8 cellular contexts compared by ENCODE assay signal in the genomic region with DNA sequence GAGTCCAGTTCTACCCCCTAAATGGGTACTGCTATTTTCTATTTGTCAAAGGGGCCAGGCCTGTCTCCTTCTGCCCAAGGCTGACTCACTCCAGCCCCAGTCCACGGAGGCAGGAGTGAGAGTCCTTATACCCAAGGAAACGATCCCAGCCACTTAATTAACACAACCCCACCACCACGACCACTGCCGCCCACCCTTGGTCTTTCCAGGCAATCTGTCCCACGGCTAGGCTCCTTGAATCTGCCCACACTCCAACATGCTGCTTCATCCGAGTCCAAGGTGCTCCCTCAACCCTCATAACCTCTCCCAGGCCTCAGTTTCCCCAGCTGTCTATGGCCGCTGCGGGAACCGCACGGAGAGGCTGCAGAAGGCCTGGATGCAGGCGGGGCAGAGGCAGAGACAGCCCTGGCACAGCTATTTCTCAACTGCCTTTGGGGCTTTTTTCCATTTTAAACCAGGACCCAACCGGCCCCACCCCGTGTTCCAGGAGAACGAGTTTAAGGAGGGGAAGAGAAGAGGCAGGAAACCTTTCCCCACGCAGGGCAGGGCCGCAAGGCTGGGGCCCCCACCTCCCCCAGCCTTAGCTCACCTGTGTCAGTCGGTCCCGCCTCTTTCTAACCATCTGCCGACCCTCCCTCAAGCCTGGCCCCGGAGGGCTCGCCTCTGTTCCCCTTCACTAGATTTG. TPM values are rescaled to one million over a fixed set of nuclear protein-coding genes. Genes with fewer than 3 reads are reported as not detected.
A peak's percentile ranks its signal among the peaks of the same experiment; 100 is the strongest.
DNase-seq lines count a peak whose midpoint lies in the region; ATAC-seq and TF ChIP-seq lines count a peak whose summit lies in the region.

No MANE protein-coding gene starts in this region.

- peaks cover 46% of the 10 kb centered on the region for H3K79me2 ChIP-seq in hepatocyte

- H4K20me1 ChIP-seq in hepatocyte (ENCODE audit: insufficient read depth, poor library complexity, severe bottlenecking): peaks cover 4% of the 10 kb centered on the region

- H3K4me1 ChIP-seq in hepatocyte (ENCODE audit: insufficient read depth) (peaks cover 5% of the 10 kb centered on the region), skeletal muscle tissue (ENCODE audit: control insufficient read depth in 3 of 3, insufficient read depth in 3 of 3, low read length in 3 of 3) (peaks cover 5 to 8% (median 5%) of the 10 kb centered on the region in 3 donors)

- no peak for ATAC-seq in activated CD8-positive, alpha-beta T cell treated with anti-CD3 and anti-CD28 coated beads for 36 hours
- ATAC-seq in GM21786 (IDR thresholded peaks at IDR 0.05; ENCODE audit: unreplicated experiment) (no peak), HG02840 (IDR thresholded peaks at IDR 0.05; ENCODE audit: low FRiP score, unreplicated experiment) (no peak), GM19395 (IDR thresholded peaks at IDR 0.05; ENCODE audit: unreplicated experiment) (no peak)

- CTCF ChIA-PET in activated CD8-positive, alpha-beta T cell treated with anti-CD3 and anti-CD28 coated beads for 36 hours (lab: Charles Lee): interaction anchor here (1.3 to 2.3 kb wide), 4 partner anchors 13 to 45 kb away, joined by 3 to 6 read pairs (median 6); no protein-coding TSS in a partner anchor

- H3K9me3 ChIP-seq in hepatocyte (ENCODE audit: low read depth) (no peaks in the 10 kb centered on the region), skeletal muscle tissue (ENCODE audit: control insufficient read depth in 3 of 3, low read length in 3 of 3) (no peaks in the 10 kb centered on the region)

- H3K27ac Mint-ChIP-seq in activated CD8-positive, alpha-beta T cell treated with anti-CD3 and anti-CD28 coated beads for 36 hours: no peak overlapping the region

- peak overlapping the region; percentile 58 for H2AFZ ChIP-seq in hepatocyte

- intact Hi-C loops in activated CD8-positive, alpha-beta T cell treated with anti-CD3 and anti-CD28 coated beads for 36 hours (cut with micrococcal nuclease): no loop called here

- H3K27me3 ChIP-seq in H7 (ENCODE audit: control insufficient read depth, insufficient read depth, low read length) (no peaks in the 10 kb centered on the region), hepatocyte (no peaks in the 10 kb centered on the region), skeletal muscle tissue (ENCODE audit: control insufficient read depth in 3 of 3, insufficient read depth in 3 of 3, low read length in 3 of 3) (no peaks in the 10 kb centered on the region)

- H3K36me3 ChIP-seq in H7 (replicated peaks; ENCODE audit: control insufficient read depth, insufficient read depth, low read length) (peaks cover 6% of the 10 kb centered on the region), hepatocyte (replicated peaks; ENCODE audit: insufficient read depth, low read depth) (no peaks in the 10 kb centered on the region), skeletal muscle tissue (ENCODE audit: control insufficient read depth in 3 of 3, insufficient read depth in 3 of 3, low read length in 3 of 3) (peaks cover 24 to 37% (median 28%) of the 10 kb centered on the region in 3 donors)

- H3K9ac ChIP-seq in skeletal muscle tissue (ENCODE audit: low read depth in 1 of 3, low read length in 3 of 3): peak overlapping the region in 2 of 3 donors; percentile 59 to 69

- H3K36me3 Mint-ChIP-seq in activated CD8-positive, alpha-beta T cell treated with anti-CD3 and anti-CD28 coated beads for 36 hours (ENCODE audit: low read depth): peaks cover 16% of the 10 kb centered on the region

- H3K9me3 Mint-ChIP-seq in activated CD8-positive, alpha-beta T cell treated with anti-CD3 and anti-CD28 coated beads for 36 hours: no peaks in the 10 kb centered on the region

- H3K27me3 Mint-ChIP-seq in activated CD8-positive, alpha-beta T cell treated with anti-CD3 and anti-CD28 coated beads for 36 hours: no peaks in the 10 kb centered on the region

- H3K27ac ChIP-seq in hepatocyte (peak overlapping the region; percentile 83), skeletal muscle tissue (ENCODE audit: low read depth, low read length) (peak overlapping the region; percentile 30)

- no peak for TF ChIP-seq CTCF in activated CD8-positive, alpha-beta T cell treated with anti-CD3 and anti-CD28 coated beads for 36 hours (IDR thresholded peaks at IDR 0.05)
- no peak for TF ChIP-seq CTCF in hepatocyte (IDR thresholded peaks at IDR 0.05; ENCODE audit: poor library complexity)

- no peaks in the 10 kb centered on the region for H3K9me2 ChIP-seq in hepatocyte (replicated peaks; ENCODE audit: insufficient read depth)

- H3K4me1 Mint-ChIP-seq in activated CD8-positive, alpha-beta T cell treated with anti-CD3 and anti-CD28 coated beads for 36 hours (ENCODE audit: low read depth): peaks cover 20% of the 10 kb centered on the region

- H3K4me3 ChIP-seq in H7 (ENCODE audit: insufficient read depth, low read depth, low read length): peak overlapping the region; percentile 69
- H3K4me3 ChIP-seq in hepatocyte: peak overlapping the region; percentile 93
- H3K4me3 ChIP-seq in skeletal muscle tissue (ENCODE audit: low read length in 3 of 3): peak overlapping the region; percentile 46 to 63 (median 61)

- H3K4me3 Mint-ChIP-seq in activated CD8-positive, alpha-beta T cell treated with anti-CD3 and anti-CD28 coated beads for 36 hours: peak overlapping the region; percentile 72

- POLR2A ChIA-PET in activated CD8-positive, alpha-beta T cell treated with anti-CD3 and anti-CD28 coated beads for 36 hours (lab: Charles Lee): interaction anchor here (1.5 kb wide), 1 partner anchor 144 kb away, joined by 4 read pairs; no protein-coding TSS in a partner anchor

- WGBS in hepatocyte (ENCODE audit: low lambda C conversion rate, missing lambda C conversion rate): 24% methylated on average over 21 of the region's 21 CpGs

- peak; percentile 22 for DNase-seq in H7
- no peak for DNase-seq in activated CD8-positive, alpha-beta T cell treated with anti-CD3 and anti-CD28 coated beads for 36 hours
- DNase-seq in hepatocyte (ENCODE audit: low spot score): peak; percentile 40
- DNase-seq in NCI-H82 treated with DMSO at 0.1 percent for 48 hours (lab: John Stamatoyannopoulos, UW; ENCODE audit: unreplicated experiment): no peak

- H3K4me2 ChIP-seq in hepatocyte: peak overlapping the region; percentile 89

RNA-seq across cellular contexts. Expression of gene RAB3D, which starts 0.7 kb away (rescaled TPM):
- 10.1 and 11.2 TPM in 2 replicates for total RNA-seq in H7 (2014; rRNA removed; shearing (Covaris generic))
- total RNA-seq in activated CD8-positive, alpha-beta T cell treated with anti-CD3 and anti-CD28 coated beads for 36 hours: 1 to 10 TPM; 6.7 to 7.0 TPM
- 63.7 and 71.6 TPM in 2 replicates for total RNA-seq in hepatocyte
- 27.3 and 32.6 TPM in 2 replicates for polyA plus RNA-seq in hepatocyte
- 9.9 TPM for total RNA-seq in skeletal muscle tissue

RNA-seq across cellular contexts. Expression of gene TMEM205, which starts 7.4 kb away (rescaled TPM):
- total RNA-seq in H7 (2014; rRNA removed; shearing (Covaris generic)): 102 and 128 TPM in 2 replicates
- total RNA-seq in activated CD8-positive, alpha-beta T cell treated with anti-CD3 and anti-CD28 coated beads for 36 hours: 10 to 100 TPM; 24.3 to 25.6 TPM
- 188 TPM in 2 replicates for total RNA-seq in hepatocyte
- polyA plus RNA-seq in hepatocyte: 199 and 212 TPM in 2 replicates
- 52.7 TPM for total RNA-seq in skeletal muscle tissue

RNA-seq across cellular contexts. Expression of gene CCDC159, which starts 7.6 kb away (rescaled TPM):
- total RNA-seq in H7 (2014; rRNA removed; shearing (Covaris generic)): 2.7 and 5.5 TPM in 2 replicates
- total RNA-seq in activated CD8-positive, alpha-beta T cell treated with anti-CD3 and anti-CD28 coated beads for 36 hours: 10 to 100 TPM in 1 of 2 experiments, 1 to 10 TPM in 1; 9.7 to 10.5 TPM
- total RNA-seq in hepatocyte (10.1 and 14.6 TPM in 2 replicates), skeletal muscle tissue (7.8 TPM)
- polyA plus RNA-seq in hepatocyte: 27.1 and 46.3 TPM in 2 replicates

RNA-seq across cellular contexts. Expression of gene PLPPR2, which starts 16.5 kb away (rescaled TPM):
- 5.7 and 7.0 TPM in 2 replicates for total RNA-seq in H7 (2014; rRNA removed; shearing (Covaris generic))
- 1 to 10 TPM; 1.2 to 1.8 TPM for total RNA-seq in activated CD8-positive, alpha-beta T cell treated with anti-CD3 and anti-CD28 coated beads for 36 hours
- 10.9 and 25.9 TPM in 2 replicates for total RNA-seq in hepatocyte
- polyA plus RNA-seq in hepatocyte: 41.7 and 47.0 TPM in 2 replicates
- total RNA-seq in skeletal muscle tissue: 4.7 TPM

RNA-seq across cellular contexts. Expression of gene SWSAP1, which starts 35.8 kb away (rescaled TPM):
- 3.0 and 3.3 TPM in 2 replicates for total RNA-seq in H7 (2014; rRNA removed; shearing (Covaris generic))
- 1 to 10 TPM; 1.5 to 1.8 TPM for total RNA-seq in activated CD8-positive, alpha-beta T cell treated with anti-CD3 and anti-CD28 coated beads for 36 hours
- total RNA-seq in hepatocyte (2.2 and 3.1 TPM in 2 replicates), skeletal muscle tissue (0.52 TPM)
- 4.0 and 4.9 TPM in 2 replicates for polyA plus RNA-seq in hepatocyte

Comparison
In these comparisons a context has a peak if more than half of its experiments do, and no peak if none do; other contexts are left out.
1. DNase-seq: peak in H7 (single experiment) and hepatocyte (single experiment); none in activated CD8-positive, alpha-beta T cell treated with anti-CD3 and anti-CD28 coated beads for 36 hours (single experiment) and NCI-H82 treated with DMSO at 0.1 percent for 48 hours (single experiment).
2. Peak in every context shown above with its lines, with median percentiles within 50 percentile points of each other: H3K4me3 ChIP-seq.